In genomic region chr9:114988962-114989599, GRCh38 we compare ENCODE assay signal across 9 cellular contexts. TPM values are rescaled to one million over a fixed set of nuclear protein-coding genes. Genes with fewer than 3 reads are reported as not detected.
A peak's percentile ranks its signal among the peaks of the same experiment; 100 is the strongest.
DNase-seq lines count a peak whose midpoint lies in the region; ATAC-seq and TF ChIP-seq lines count a peak whose summit lies in the region.
"Had no signal": no experiment of that assay in that cellular context is flagged by ENCODE, and none has a peak within 500 bp of the region (broad histone marks: within the 10 kb centered on the region; RNA-seq: fewer than 3 reads in every experiment).

No MANE protein-coding gene starts in this region.

- ATAC-seq in GM21529 (IDR thresholded peaks at IDR 0.05; ENCODE audit: unreplicated experiment), result peak; percentile 65
- ATAC-seq in esophagus mucosa, result peak; percentile 56

- no peak for TF ChIP-seq CTCF in nephron progenitor cell (IDR thresholded peaks at IDR 0.05)

- DNase-seq in ELR (ENCODE audit: low read depth) (peak; percentile 56), NOMO-1 (lab: John Stamatoyannopoulos, UW; ENCODE audit: unreplicated experiment in 2 of 2) (peak; percentile 81 to 93), immature natural killer cell (no peak), NCI-H82 (lab: John Stamatoyannopoulos, UW) (no peak), NCI-H2081 (lab: John Stamatoyannopoulos, UW) (no peak), nephron progenitor cell (no peak)
- DNase-seq: NCI-H1436 had no signal

- H3K9me3 Mint-ChIP-seq in immature natural killer cell, result no peaks in the 10 kb centered on the region
- H3K9me3 Mint-ChIP-seq in nephron progenitor cell, result no peaks in the 10 kb centered on the region

- peaks cover 1 to 7% (median 1%) of the 10 kb centered on the region in 3 donors for H3K27me3 Mint-ChIP-seq in immature natural killer cell (ENCODE audit: low read depth in 3 of 3)
- peaks cover 46% of the 10 kb centered on the region for H3K27me3 Mint-ChIP-seq in nephron progenitor cell (ENCODE audit: low read depth, poor library complexity)

- no peak overlapping the region for H3K4me3 Mint-ChIP-seq in immature natural killer cell
- H3K4me3 Mint-ChIP-seq in nephron progenitor cell, result no peak overlapping the region

- no peaks in the 10 kb centered on the region for H3K36me3 Mint-ChIP-seq in immature natural killer cell
- H3K36me3 Mint-ChIP-seq in nephron progenitor cell (ENCODE audit: low read depth), result no peaks in the 10 kb centered on the region

- H3K27ac Mint-ChIP-seq in immature natural killer cell (no peak overlapping the region), nephron progenitor cell (no peak overlapping the region)

- H3K4me1 Mint-ChIP-seq in immature natural killer cell (no peaks in the 10 kb centered on the region), nephron progenitor cell (no peaks in the 10 kb centered on the region)

RNA-seq across cellular contexts. Expression of gene TNFSF8, which starts 58.7 kb away (rescaled TPM):
- 0.20 TPM for total RNA-seq in esophagus mucosa
- 10 to 100 TPM in 1 of 3 donors, 1 to 10 TPM in 2; 3.1 to 10.9 (median 6.0) TPM for polyA plus RNA-seq in immature natural killer cell

Comparison
In these comparisons a context has a peak if more than half of its experiments do, and no peak if none do; other contexts are left out.
1. DNase-seq: peak in ELR (single experiment) and NOMO-1 (2 of 2); none in immature natural killer cell (0 of 3), NCI-H82 (single experiment), NCI-H2081 (0 of 2) and nephron progenitor cell (single experiment).